Comparison of ENCODE assay signal across 8 cellular contexts in genomic region chr2:175111200-175111657, GRCh38. TPM values are rescaled to one million over a fixed set of nuclear protein-coding genes. Genes with fewer than 3 reads are reported as not detected.
DNase-seq lines count a peak whose midpoint lies in the region; ATAC-seq and TF ChIP-seq lines count a peak whose summit lies in the region.

No MANE protein-coding gene starts in this region.

- CTCF ChIA-PET in CD8-positive, alpha-beta T cell (lab: Charles Lee): interaction anchor here (1.2 to 1.8 kb wide), 4 partner anchors 8 to 411 kb away, joined by 3 to 6 read pairs (median 4); no protein-coding TSS in a partner anchor

- H3K27me3 ChIP-seq in CD8-positive, alpha-beta T cell (ENCODE audit: insufficient read depth, low read length): no peaks in the 10 kb centered on the region

- H3K27ac ChIP-seq in CD8-positive, alpha-beta T cell (ENCODE audit: low read depth, low read length): no peak overlapping the region

- H3K4me3 ChIP-seq in CD8-positive, alpha-beta T cell (ENCODE audit: low read depth, low read length): no peak overlapping the region
- H3K4me3 ChIP-seq in fibroblast of the aortic adventitia (ENCODE audit: low read depth, low read length): no peak overlapping the region

- H3K36me3 Mint-ChIP-seq in CD8-positive, alpha-beta T cell: peaks cover 61% of the 10 kb centered on the region
- H3K36me3 Mint-ChIP-seq in T-helper 2 cell treated with Interferon-gamma antibody and Interleukin-4, amounts not matched to agents 5 μg/mL and 100 μg/mL, for 36 hours (ENCODE audit: low read depth): peaks cover 53% of the 10 kb centered on the region

- no peaks in the 10 kb centered on the region for H3K9me3 Mint-ChIP-seq in CD8-positive, alpha-beta T cell
- no peaks in the 10 kb centered on the region for H3K9me3 Mint-ChIP-seq in T-helper 2 cell treated with Interferon-gamma antibody and Interleukin-4, amounts not matched to agents 5 μg/mL and 100 μg/mL, for 36 hours

- DNase-seq in CD8-positive, alpha-beta T cell: no peak
- peak; percentile 57 for DNase-seq in LHCN-M2 (ENCODE audit: low read depth)
- DNase-seq in T-helper 2 cell treated with Interferon-gamma antibody and Interleukin-4, amounts not matched to agents 5 μg/mL and 100 μg/mL, for 36 hours (ENCODE audit: low spot score): no peak
- DNase-seq in fibroblast of the aortic adventitia (ENCODE audit: low read depth): peak; percentile 67
- DNase-seq in pons (ENCODE audit: low spot score): peak; percentile 65
- no peak for DNase-seq in T-helper 9 cell

- peak; percentile 97 for TF ChIP-seq CTCF in CD8-positive, alpha-beta T cell (IDR thresholded peaks at IDR 0.05)
- TF ChIP-seq CTCF in fibroblast of the aortic adventitia (IDR thresholded peaks at IDR 0.05; ENCODE audit: insufficient read depth, low read length): peak; percentile 69

- peaks cover 15% of the 10 kb centered on the region for H3K36me3 ChIP-seq in CD8-positive, alpha-beta T cell (ENCODE audit: insufficient read depth, low read length)

- H3K4me1 ChIP-seq in CD8-positive, alpha-beta T cell (ENCODE audit: insufficient read depth, low read length): no peaks in the 10 kb centered on the region

- intact Hi-C loops in CD8-positive, alpha-beta T cell (cut with DNase I, micrococcal nuclease): loop anchor here (1.0 to 10.0 kb wide), 7 partner anchors 54 to 986 kb away; partner anchors contain the start of genes ATF2 (in 1 of the 2) and HOXD12 (in 1 of the 2)

- peak; percentile 72 for ATAC-seq in CD8-positive, alpha-beta T cell
- ATAC-seq in GM18909 (IDR thresholded peaks at IDR 0.05; ENCODE audit: poor library complexity, unreplicated experiment) (peak; percentile 65), GM21447 (IDR thresholded peaks at IDR 0.05; ENCODE audit: unreplicated experiment) (no peak)

- POLR2A ChIA-PET in CD8-positive, alpha-beta T cell (lab: Charles Lee): no interaction called here

- no peaks in the 10 kb centered on the region for H3K9me3 ChIP-seq in CD8-positive, alpha-beta T cell (ENCODE audit: low read length)

- no peaks in the 10 kb centered on the region for H3K27me3 Mint-ChIP-seq in CD8-positive, alpha-beta T cell (ENCODE audit: low read depth)
- no peaks in the 10 kb centered on the region for H3K27me3 Mint-ChIP-seq in T-helper 2 cell treated with Interferon-gamma antibody and Interleukin-4, amounts not matched to agents 5 μg/mL and 100 μg/mL, for 36 hours (ENCODE audit: low read depth)

- peak overlapping the region; percentile 33 for H3K27ac Mint-ChIP-seq in CD8-positive, alpha-beta T cell
- peak overlapping the region; percentile 36 for H3K27ac Mint-ChIP-seq in T-helper 2 cell treated with Interferon-gamma antibody and Interleukin-4, amounts not matched to agents 5 μg/mL and 100 μg/mL, for 36 hours

- no peaks in the 10 kb centered on the region for H3K4me1 Mint-ChIP-seq in CD8-positive, alpha-beta T cell (ENCODE audit: low read depth)
- H3K4me1 Mint-ChIP-seq in T-helper 2 cell treated with Interferon-gamma antibody and Interleukin-4, amounts not matched to agents 5 μg/mL and 100 μg/mL, for 36 hours (ENCODE audit: low read depth): peaks cover 7% of the 10 kb centered on the region

- H3K4me3 Mint-ChIP-seq in CD8-positive, alpha-beta T cell: no peak overlapping the region
- no peak overlapping the region for H3K4me3 Mint-ChIP-seq in T-helper 2 cell treated with Interferon-gamma antibody and Interleukin-4, amounts not matched to agents 5 μg/mL and 100 μg/mL, for 36 hours

RNA-seq across cellular contexts. Expression of gene ATF2, which starts 56.8 kb away (rescaled TPM):
- total RNA-seq in CD8-positive, alpha-beta T cell: 10 to 100 TPM; 42.9 to 43.6 TPM
- total RNA-seq in LHCN-M2 (2014; rRNA removed) (35.5 and 37.3 TPM in 2 replicates), fibroblast of the aortic adventitia (ENCODE audit: low replicate concordance) (68.1 and 98.2 TPM in 2 replicates)
- 10.6 TPM for polyA plus RNA-seq in LHCN-M2 (2012)

Comparison
In these comparisons a context has a peak if more than half of its experiments do, and no peak if none do; other contexts are left out.
1. DNase-seq: peak in LHCN-M2 (single experiment), fibroblast of the aortic adventitia (single experiment) and pons (single experiment); none in CD8-positive, alpha-beta T cell (0 of 7), T-helper 2 cell treated with Interferon-gamma antibody and Interleukin-4, amounts not matched to agents 5 μg/mL and 100 μg/mL, for 36 hours (single experiment) and T-helper 9 cell (single experiment).